In the genomic region with DNA sequence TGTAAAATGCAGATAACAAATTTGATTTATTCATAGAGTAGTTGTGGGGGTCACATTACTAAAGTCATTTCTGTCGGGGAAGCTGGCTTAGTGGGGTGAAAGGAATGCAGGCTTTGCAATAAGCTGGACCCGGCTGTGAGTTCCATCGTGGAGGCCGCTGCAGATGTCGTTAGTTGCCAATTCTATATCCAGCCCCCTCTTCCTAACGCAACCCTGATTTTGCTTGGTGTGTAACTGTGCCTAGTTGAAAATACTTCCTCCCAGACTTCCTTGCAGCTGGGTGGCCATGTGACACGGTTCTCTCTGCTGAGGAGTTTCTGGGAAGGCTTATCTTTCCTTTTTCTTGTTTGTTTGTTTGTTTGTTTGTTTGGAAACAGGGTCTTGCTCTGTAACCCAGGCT, we compare ENCODE assay signal across 23 cellular contexts. TPM values are rescaled to one million over a fixed set of nuclear protein-coding genes. Genes with fewer than 3 reads are reported as not detected.
A peak's percentile ranks its signal among the peaks of the same experiment; 100 is the strongest.
DNase-seq lines count a peak whose midpoint lies in the region; ATAC-seq and TF ChIP-seq lines count a peak whose summit lies in the region.
"Had no signal": no experiment of that assay in that cellular context is flagged by ENCODE, and none has a peak within 500 bp of the region (broad histone marks: within the 10 kb centered on the region; RNA-seq: fewer than 3 reads in every experiment).

No MANE protein-coding gene starts in this region.

- peaks cover 27 to 36% of the 10 kb centered on the region in 2 donors for H3K36me3 Mint-ChIP-seq in CD14-positive monocyte
- peaks cover 2 to 10% (median 6%) of the 10 kb centered on the region in 3 experiments; a peak in 6 of 7 replicates for H3K36me3 Mint-ChIP-seq in H9 (ENCODE audit: insufficient read depth in 1 of 3, low read depth in 3 of 3)
- H3K36me3 Mint-ChIP-seq in nephron progenitor cell (ENCODE audit: low read depth): no peaks in the 10 kb centered on the region
- H3K36me3 Mint-ChIP-seq: CD4-positive, CD25-positive, alpha-beta regulatory T cell had no signal

- H2AK5ac ChIP-seq in H9 (ENCODE audit: insufficient read length, low read length): no peak overlapping the region

- no peak overlapping the region for H3K23ac ChIP-seq in H9 (ENCODE audit: insufficient read length, low read depth, low read length)

- H3K9me3 Mint-ChIP-seq in CD14-positive monocyte (peaks cover 0 to 15% (median 9%) of the 10 kb centered on the region in 7 donors), H9 (peaks cover 9 to 16% of the 10 kb centered on the region in 2 experiments), nephron progenitor cell (peaks cover 30% of the 10 kb centered on the region)

- peaks cover 0 to 6% (median 0%) of the 10 kb centered on the region in 3 donors for H3K27me3 Mint-ChIP-seq in CD14-positive monocyte (ENCODE audit: low read depth in 3 of 3)
- H3K27me3 Mint-ChIP-seq in H9 (ENCODE audit: low read depth): peaks cover 1% of the 10 kb centered on the region
- H3K27me3 Mint-ChIP-seq in nephron progenitor cell (ENCODE audit: low read depth, poor library complexity): peaks cover 39% of the 10 kb centered on the region

- H3K23me2 ChIP-seq in H9 (ENCODE audit: insufficient read length, low read depth, low read length, poor library complexity, severe bottlenecking): no peaks in the 10 kb centered on the region

- no peak overlapping the region for H3K56ac ChIP-seq in H9 (ENCODE audit: insufficient read length, low read depth, low read length)

- H4K20me1 ChIP-seq in H9 (ENCODE audit: control insufficient read depth, insufficient read depth, insufficient read length): no peaks in the 10 kb centered on the region

- no peaks in the 10 kb centered on the region for H3K79me1 ChIP-seq in H9 (ENCODE audit: insufficient read depth, low read depth, low read length, poor library complexity, severe bottlenecking)

- no peak overlapping the region for H4K5ac ChIP-seq in H9 (ENCODE audit: insufficient read length, low read depth, low read length)

- H3K4me1 Mint-ChIP-seq in CD14-positive monocyte: peaks cover 46% of the 10 kb centered on the region
- H3K4me1 Mint-ChIP-seq in H9: peaks cover 21 to 36% of the 10 kb centered on the region in 2 experiments
- H3K4me1 Mint-ChIP-seq in nephron progenitor cell: peaks cover 9% of the 10 kb centered on the region
- H3K4me1 Mint-ChIP-seq: CD4-positive, CD25-positive, alpha-beta regulatory T cell had no signal

- H3K4ac ChIP-seq in H9 (ENCODE audit: low read depth, low read length): no peak overlapping the region

- H3K14ac ChIP-seq in H9 (ENCODE audit: insufficient read depth, low read length): no peak overlapping the region

- no peak overlapping the region for H3K27ac ChIP-seq in H9 (ENCODE audit: insufficient read length, low read depth, low read length)
- H3K27ac ChIP-seq: KMS-11 had no signal

- H3K4me3 ChIP-seq in fibroblast of villous mesenchyme (ENCODE audit: low read depth, low read length): no peak overlapping the region
- H3K4me3 ChIP-seq: GM23338 had no signal

- no peak overlapping the region for H3K18ac ChIP-seq in H9 (ENCODE audit: insufficient read length, low read depth, low read length)

- TF ChIP-seq CTCF in CD14-positive monocyte (IDR thresholded peaks at IDR 0.05): no peak
- TF ChIP-seq CTCF in H9 (conservative IDR thresholded peaks at IDR 0.05): no peak
- no peak for TF ChIP-seq CTCF in fibroblast of villous mesenchyme (IDR thresholded peaks at IDR 0.05; ENCODE audit: insufficient read depth, low read depth, low read length)
- no peak for TF ChIP-seq CTCF in nephron progenitor cell (IDR thresholded peaks at IDR 0.05)

- no peaks in the 10 kb centered on the region for H3K79me2 ChIP-seq in H9 (ENCODE audit: insufficient read depth, low read length)

- H3K9me3 ChIP-seq in H9 (ENCODE audit: control insufficient read depth, low read depth, low read length): peaks cover 5% of the 10 kb centered on the region

- no peak overlapping the region for H2BK120ac ChIP-seq in H9 (ENCODE audit: low read depth, low read length, poor library complexity, severe bottlenecking)

- no peak overlapping the region for H3T11ph ChIP-seq in H9 (ENCODE audit: low read length)

- WGBS in H9 (ENCODE audit: extremely low coverage, insufficient read length, low lambda C conversion rate): no CpG with 5 or more reads among the region's 7 CpGs

- no peak overlapping the region for H2AFZ ChIP-seq in H9 (ENCODE audit: low read length)
- H2AFZ ChIP-seq: GM23338 had no signal

- H3K27me3 ChIP-seq in H9 (ENCODE audit: insufficient read depth, low read length): no peaks in the 10 kb centered on the region

- H2BK15ac ChIP-seq in H9 (ENCODE audit: low read depth, low read length): no peak overlapping the region

- H3K4me2 ChIP-seq in H9 (ENCODE audit: insufficient read depth, insufficient read length, low read length): no peak overlapping the region
- H3K4me2 ChIP-seq: GM23338, KMS-11 had no signal

- no peak for DNase-seq in CD14-positive monocyte (ENCODE audit: low spot score)
- peak; percentile 22 for DNase-seq in H9
- peak; percentile 4 for DNase-seq in fibroblast of villous mesenchyme (ENCODE audit: low read depth)
- DNase-seq in putamen (ENCODE audit: low spot score): peak; percentile 2
- no peak for DNase-seq in NCI-H1694 (lab: John Stamatoyannopoulos, UW)
- no peak for DNase-seq in nephron progenitor cell
- DNase-seq: ACHN; CD4-positive, CD25-positive, alpha-beta regulatory T cell; COR-L47; DMS 273 treated with DMSO at 0.1 percent for 48 hours; DND-41; MV-4-11; NCI-H187; NCI-H2227 treated with DMSO at 0.1 percent for 48 hours; NCI-H510A treated with DMSO at 0.1 percent for 48 hours; NCI-H774; SHP77 treated with DMSO at 0.1 percent for 48 hours had no signal

- intact Hi-C loops in CD14-positive monocyte (cut with micrococcal nuclease): loop anchor here in 1 of 2 donors (5.0 kb wide), 1 partner anchor 47 kb away; no protein-coding TSS in a partner anchor

- no peak overlapping the region for H2BK5ac ChIP-seq in H9 (ENCODE audit: insufficient read length, low read length)

- H3K9ac ChIP-seq in H9 (ENCODE audit: extremely low read depth, insufficient read length, low read length): no peak overlapping the region
- H3K9ac ChIP-seq: KMS-11 had no signal

- H3K4me1 ChIP-seq in H9 (ENCODE audit: insufficient read depth, low read length): no peaks in the 10 kb centered on the region

- H2BK12ac ChIP-seq in H9 (ENCODE audit: insufficient read length, low read depth, low read length): no peak overlapping the region

- H3K27ac Mint-ChIP-seq in CD14-positive monocyte: peak overlapping the region; percentile 74 to 91 (median 87)
- H3K27ac Mint-ChIP-seq in H9: peak overlapping the region in 1 of 3 experiments; percentile 72; a peak in 1 of 7 replicates
- no peak overlapping the region for H3K27ac Mint-ChIP-seq in nephron progenitor cell
- H3K27ac Mint-ChIP-seq: GM23338 had no signal

- no peak overlapping the region for H3K4me3 Mint-ChIP-seq in CD14-positive monocyte
- H3K4me3 Mint-ChIP-seq in H9: no peak overlapping the region
- H3K4me3 Mint-ChIP-seq in nephron progenitor cell: no peak overlapping the region
- H3K4me3 Mint-ChIP-seq: CD4-positive, CD25-positive, alpha-beta regulatory T cell; GM23338 had no signal

- no peak overlapping the region for H2BK20ac ChIP-seq in H9 (ENCODE audit: low read depth, low read length, poor library complexity, severe bottlenecking)

- no peak for ATAC-seq in HG02623 (IDR thresholded peaks at IDR 0.05; ENCODE audit: unreplicated experiment)
- ATAC-seq: GM23338 had no signal

- H4K8ac ChIP-seq in H9 (replicated peaks; ENCODE audit: insufficient read length, low read depth, low read length): no peak overlapping the region

- H4K91ac ChIP-seq in H9 (ENCODE audit: insufficient read length, low read depth, low read length): no peak overlapping the region

RNA-seq across cellular contexts. Expression of gene MFSD6L, which starts 4.5 kb away (rescaled TPM):
- under 1 TPM in 1 of 2 donors, not detected in 1; 0.08 TPM for polyA plus RNA-seq in CD14-positive monocyte
- total RNA-seq in H9 (2021): 2.1 TPM in 2 replicates
- not detected in 2 replicates for total RNA-seq in fibroblast of villous mesenchyme
- total RNA-seq: CD4-positive, CD25-positive, alpha-beta regulatory T cell; G401; HT-29; OCI-LY7 had no signal
- polyA plus RNA-seq: CD4-positive, CD25-positive, alpha-beta regulatory T cell had no signal

RNA-seq across cellular contexts. Expression of gene SPDYE4, which starts 36.3 kb away (rescaled TPM):
- not detected for polyA plus RNA-seq in CD14-positive monocyte
- not detected in 2 replicates for total RNA-seq in H9 (2021)
- total RNA-seq in fibroblast of villous mesenchyme: not detected in 2 replicates
- total RNA-seq: CD4-positive, CD25-positive, alpha-beta regulatory T cell; G401; GM23338; HT-29; OCI-LY7 had no signal
- polyA plus RNA-seq: CD4-positive, CD25-positive, alpha-beta regulatory T cell; GM23338 had no signal

RNA-seq across cellular contexts. Expression of gene CCDC42, which starts 50.0 kb away (rescaled TPM):
- not detected for polyA plus RNA-seq in CD14-positive monocyte
- total RNA-seq in H9 (2021): not detected in 2 replicates
- total RNA-seq in fibroblast of villous mesenchyme: not detected in 2 replicates
- total RNA-seq: CD4-positive, CD25-positive, alpha-beta regulatory T cell; G401; GM23338; HT-29 had no signal
- polyA plus RNA-seq: GM23338 had no signal

Comparison
In these comparisons a context has a peak if more than half of its experiments do, and no peak if none do; other contexts are left out.
1. DNase-seq: peak in H9 (single experiment), fibroblast of villous mesenchyme (single experiment) and putamen (single experiment); none in CD14-positive monocyte (single experiment), NCI-H1694 (single experiment) and nephron progenitor cell (single experiment).